Comparison of ENCODE assay signal across 2 cellular contexts in genomic region chr17:7931709-7932482, GRCh38.
TF ChIP-seq lines count a peak whose summit lies in the region.

CNTROB (plus strand) TSS chr17:7932206; CDS start chr17:7933080, 874 bp downstream.
TRAPPC1 (minus strand) TSS chr17:7931946; CDS start chr17:7931829, 117 bp downstream.

TF ChIP-seq in IMR-90, 13 proteins besides CTCF, POLR2A, EP300 and RAD21:
- TF ChIP-seq RCOR1 (IDR thresholded peaks at IDR 0.05; ENCODE audit: insufficient replicate concordance, low read length) (no peak), CEBPB (IDR thresholded peaks at IDR 0.05; ENCODE audit: low read depth, low read length) (peak; percentile 38; the same call in 1 of the 2 replicates), MXI1 (IDR thresholded peaks at IDR 0.05; ENCODE audit: borderline replicate concordance, low read depth, low read length) (peak; percentile 84; the same call in 1 of the 2 replicates), ELK1 (IDR thresholded peaks at IDR 0.05; ENCODE audit: borderline replicate concordance, low read depth, low read length) (0 out of 2 replicates have a peak, but pooled peaks have one; percentile 38), MAZ (IDR thresholded peaks at IDR 0.05; ENCODE audit: borderline replicate concordance, low read depth, low read length) (peak; percentile 75; the same call in 1 of the 2 replicates), MAFK (IDR thresholded peaks at IDR 0.05; ENCODE audit: low read depth, low read length) (no peak), BHLHE40 (IDR thresholded peaks at IDR 0.05; ENCODE audit: low read depth, low read length) (peak; percentile 60; the same call in 1 of the 2 replicates), FOS (IDR thresholded peaks at IDR 0.05; ENCODE audit: low read depth, low read length) (peak; percentile 72)

TF ChIP-seq in endothelial cell of umbilical vein, 7 proteins besides CTCF, POLR2A, EP300 and RAD21:
- TF ChIP-seq FOS (IDR thresholded peaks at IDR 0.05; ENCODE audit: borderline replicate concordance, insufficient read depth, low read length) (peak; percentile 43), POLR2AphosphoS5 (IDR thresholded peaks at IDR 0.05; ENCODE audit: insufficient read depth, low read depth, low read length) (peak; percentile 34), EZH2 (IDR thresholded peaks at IDR 0.05; ENCODE audit: borderline replicate concordance, low read depth, low read length, severe bottlenecking) (no peak), MYC (IDR thresholded peaks at IDR 0.05; ENCODE audit: low read depth, low read length) (no peak), JUN (IDR thresholded peaks at IDR 0.05; ENCODE audit: borderline replicate concordance, insufficient read depth, insufficient read length, low read depth) (peak; percentile 92)
